ENCODE assay signal across 23 cellular contexts in the genomic region with DNA sequence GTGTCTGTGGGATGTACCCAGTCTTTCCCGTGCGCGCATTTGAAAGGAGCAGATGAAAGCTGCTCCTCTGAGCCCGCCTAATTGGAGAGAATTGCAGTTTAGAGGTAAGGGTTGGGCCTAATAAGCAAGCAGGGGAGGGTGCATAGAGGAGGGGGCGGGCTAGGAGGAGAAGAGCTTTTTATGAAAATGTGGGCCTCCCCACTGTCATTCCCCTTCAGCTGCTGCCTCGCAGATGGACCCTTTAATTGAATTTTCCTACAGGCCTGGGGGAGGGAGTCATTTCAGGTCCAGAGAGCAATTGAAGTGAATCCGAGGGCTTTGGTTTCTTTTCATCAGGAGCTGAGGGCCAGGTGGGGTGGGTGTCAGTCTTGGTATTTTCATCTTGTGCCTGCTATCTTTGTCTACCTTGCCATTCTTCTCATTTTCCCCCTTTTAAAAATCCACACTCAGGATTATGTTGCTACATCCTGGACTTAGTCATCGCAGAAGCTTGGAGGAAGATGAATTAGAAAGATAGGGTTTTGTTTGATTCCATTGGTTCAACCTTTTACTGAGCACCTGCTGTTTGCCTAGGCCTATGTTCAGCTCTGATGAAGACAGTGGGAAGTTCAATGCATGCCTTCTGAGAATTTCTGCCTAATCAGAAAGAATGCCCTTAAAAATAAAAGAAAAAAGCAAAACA.
DNase-seq lines count a peak whose midpoint lies in the region; ATAC-seq and TF ChIP-seq lines count a peak whose summit lies in the region.
"Had no signal": no experiment of that assay in that cellular context is flagged by ENCODE, and none has a peak within 500 bp of the region (broad histone marks: within the 10 kb centered on the region; RNA-seq: fewer than 3 reads in every experiment).

No MANE protein-coding gene starts in this region.

- H3K4me3 ChIP-seq in right cardiac atrium (ENCODE audit: low read length): no peak overlapping the region
- H3K4me3 ChIP-seq: adrenal gland, cardiac muscle cell, smooth muscle cell had no signal

- H3K9me3 ChIP-seq in right cardiac atrium (ENCODE audit: control insufficient read depth, low read length): no peaks in the 10 kb centered on the region

- POLR2A ChIA-PET in WTC11 (lab: Charles Lee): interaction anchor here (1.0 kb wide), 1 partner anchor 9 kb away, joined by 3 read pairs; no protein-coding TSS in a partner anchor

- CTCF ChIA-PET in WTC11 (lab: Charles Lee): interaction anchor here (0.6 kb wide), 1 partner anchor 18 kb away, joined by 3 read pairs; no protein-coding TSS in a partner anchor

- no peak for TF ChIP-seq CTCF in WTC11 (IDR thresholded peaks at IDR 0.05)

- intact Hi-C loops in right cardiac atrium (cut with DNase I): no loop called here
- intact Hi-C loops in Right ventricle myocardium superior (cut with DNase I): no loop called here

- H3K27me3 ChIP-seq in right cardiac atrium (ENCODE audit: control insufficient read depth, insufficient read depth): no peaks in the 10 kb centered on the region
- H3K27me3 ChIP-seq: adrenal gland, cardiac muscle cell had no signal

- H3K4me3 Mint-ChIP-seq in WTC11: no peak overlapping the region
- no peak overlapping the region for H3K4me3 Mint-ChIP-seq in stimulated activated effector memory CD8-positive, alpha-beta T cell treated with anti-CD3 and anti-CD28 coated beads, Interleukin-12 subunit alpha, Interleukin-12 subunit beta, amount 100 ng/mL, for 72 hours
- H3K4me3 Mint-ChIP-seq: naive thymus-derived CD8-positive, alpha-beta T cell had no signal

- no peaks in the 10 kb centered on the region for H3K36me3 Mint-ChIP-seq in WTC11
- no peaks in the 10 kb centered on the region for H3K36me3 Mint-ChIP-seq in stimulated activated effector memory CD8-positive, alpha-beta T cell treated with anti-CD3 and anti-CD28 coated beads, Interleukin-12 subunit alpha, Interleukin-12 subunit beta, amount 100 ng/mL, for 72 hours
- H3K36me3 Mint-ChIP-seq: naive thymus-derived CD8-positive, alpha-beta T cell had no signal

- WGBS in right cardiac atrium: 95% methylated on average over 8 of the region's 8 CpGs

- ATAC-seq in right cardiac atrium: no peak
- ATAC-seq in Right ventricle myocardium superior (ENCODE audit: poor library complexity): no peak
- peak; percentile 84 for ATAC-seq in WTC11
- ATAC-seq in stimulated activated effector memory CD8-positive, alpha-beta T cell treated with anti-CD3 and anti-CD28 coated beads, Interleukin-12 subunit alpha, Interleukin-12 subunit beta, amount 100 ng/mL, for 72 hours: no peak
- ATAC-seq in GM18868 (IDR thresholded peaks at IDR 0.05; ENCODE audit: unreplicated experiment): no peak
- ATAC-seq: naive thymus-derived CD8-positive, alpha-beta T cell had no signal

- peaks cover 40% of the 10 kb centered on the region for H3K4me1 Mint-ChIP-seq in WTC11
- H3K4me1 Mint-ChIP-seq in stimulated activated effector memory CD8-positive, alpha-beta T cell treated with anti-CD3 and anti-CD28 coated beads, Interleukin-12 subunit alpha, Interleukin-12 subunit beta, amount 100 ng/mL, for 72 hours: peaks cover 24% of the 10 kb centered on the region

- H3K9me3 Mint-ChIP-seq in WTC11: peaks cover 23% of the 10 kb centered on the region
- H3K9me3 Mint-ChIP-seq in stimulated activated effector memory CD8-positive, alpha-beta T cell treated with anti-CD3 and anti-CD28 coated beads, Interleukin-12 subunit alpha, Interleukin-12 subunit beta, amount 100 ng/mL, for 72 hours: no peaks in the 10 kb centered on the region
- H3K9me3 Mint-ChIP-seq: naive thymus-derived CD8-positive, alpha-beta T cell had no signal

- peaks cover 3% of the 10 kb centered on the region for H3K4me1 ChIP-seq in right cardiac atrium (ENCODE audit: control insufficient read depth, insufficient read depth, low read length)
- H3K4me1 ChIP-seq: adrenal gland had no signal

- H3K27me3 Mint-ChIP-seq in WTC11 (ENCODE audit: low read depth): no peaks in the 10 kb centered on the region
- H3K27me3 Mint-ChIP-seq: naive thymus-derived CD8-positive, alpha-beta T cell had no signal

- H3K27ac Mint-ChIP-seq in WTC11: no peak overlapping the region
- H3K27ac Mint-ChIP-seq in stimulated activated effector memory CD8-positive, alpha-beta T cell treated with anti-CD3 and anti-CD28 coated beads, Interleukin-12 subunit alpha, Interleukin-12 subunit beta, amount 100 ng/mL, for 72 hours: peak overlapping the region; percentile 37
- H3K27ac Mint-ChIP-seq: IgD-negative memory B cell had no signal

- DNase-seq in right cardiac atrium: no peak
- DNase-seq in Right ventricle myocardium superior: no peak
- no peak for DNase-seq in WTC11 (ENCODE audit: low spot score)
- peak; percentile 3 for DNase-seq in iris pigment epithelial cell (ENCODE audit: low read depth)
- no peak for DNase-seq in stimulated activated effector memory CD8-positive, alpha-beta T cell treated with anti-CD3 and anti-CD28 coated beads, Interleukin-12 subunit alpha, Interleukin-12 subunit beta, amount 100 ng/mL, for 72 hours (ENCODE audit: low spot score in 2 of 2)
- DNase-seq in germinal center (ENCODE audit: low spot score): no peak
- no peak for DNase-seq in stimulated activated CD4-positive, alpha-beta T cell treated with anti-CD3 and anti-CD28 coated beads, Interleukin-1b, Interleukin-23, amount 100 ng/mL, for 48 hours
- DNase-seq: activated CD4-positive, alpha-beta T cell treated with anti-CD3 and anti-CD28 coated beads, Interleukin-2, amount 50 U/mL, for 48 hours; adrenal gland; DMS 273 treated with DMSO at 0.1 percent for 48 hours; GDM1; GOT3; hypothalamus; mesendoderm; naive thymus-derived CD8-positive, alpha-beta T cell; NCI-H187; NCI-H446 treated with DMSO at 0.1 percent for 48 hours; SHP77; stimulated activated CD4-positive, alpha-beta T cell treated with anti-CD3 and anti-CD28 coated beads, Interleukin-4, amount 100 ng/mL, for 1 hour had no signal

- H3K27ac ChIP-seq in right cardiac atrium (ENCODE audit: low read length): peak overlapping the region; percentile 3
- H3K27ac ChIP-seq: adrenal gland, cardiac muscle cell had no signal

TF ChIP-seq in WTC11, 78 proteins besides CTCF, POLR2A, EP300 and RAD21 (continues in another document):
- TF ChIP-seq TEAD4 (CRISPR knock-in tag; IDR thresholded peaks at IDR 0.05): no peak
- TF ChIP-seq KAT7 (CRISPR knock-in tag; IDR thresholded peaks at IDR 0.05; ENCODE audit: borderline replicate concordance): no peak
- no peak for TF ChIP-seq FOXP1 (CRISPR knock-in tag; IDR thresholded peaks at IDR 0.05; ENCODE audit: borderline replicate concordance)
- 0 out of 2 replicates have a peak, but pooled peaks have one; percentile 15 for TF ChIP-seq SP1 (CRISPR knock-in tag; conservative IDR thresholded peaks at IDR 0.05)
- TF ChIP-seq, protein P1, sequence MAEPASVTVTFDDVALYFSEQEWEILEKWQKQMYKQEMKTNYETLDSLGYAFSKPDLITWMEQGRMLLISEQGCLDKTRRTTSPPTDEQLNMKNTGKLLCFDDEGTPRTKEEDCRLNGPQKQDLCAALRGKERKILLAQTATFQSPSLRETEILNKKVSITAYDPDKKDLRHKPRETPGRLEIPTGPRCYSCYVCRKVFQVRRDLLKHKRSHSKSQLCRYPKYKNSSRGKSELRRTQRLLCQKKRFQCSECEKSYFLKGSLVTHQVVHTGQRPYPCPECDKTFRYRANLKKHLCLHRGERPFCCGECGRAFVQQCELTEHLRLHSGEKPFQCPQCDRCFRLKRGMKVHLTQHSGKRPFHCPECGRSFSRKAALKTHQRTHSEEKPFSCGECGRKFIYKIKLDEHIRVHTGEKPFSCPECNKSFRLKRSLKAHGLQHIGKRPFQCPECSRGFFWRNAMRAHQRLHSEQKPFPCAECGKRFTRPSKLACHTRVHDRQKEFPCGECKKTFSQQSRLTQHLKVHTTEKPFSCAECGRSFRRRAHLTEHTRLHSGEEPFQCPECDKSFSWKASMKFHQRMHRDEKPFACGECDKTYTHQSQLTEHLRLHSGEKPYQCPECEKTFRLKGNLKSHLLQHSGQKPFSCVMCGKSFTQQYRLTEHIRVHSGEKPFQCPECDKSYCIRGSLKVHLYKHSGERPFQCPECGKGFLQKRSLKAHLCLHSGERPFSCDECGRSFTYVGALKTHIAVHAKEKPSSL (CRISPR knock-in tag; conservative IDR thresholded peaks at IDR 0.05): no peak
- TF ChIP-seq TP53 (CRISPR knock-in tag; IDR thresholded peaks at IDR 0.05): no peak
- no peak for TF ChIP-seq ZNF232 (CRISPR knock-in tag; IDR thresholded peaks at IDR 0.05)
- TF ChIP-seq, protein P2, sequence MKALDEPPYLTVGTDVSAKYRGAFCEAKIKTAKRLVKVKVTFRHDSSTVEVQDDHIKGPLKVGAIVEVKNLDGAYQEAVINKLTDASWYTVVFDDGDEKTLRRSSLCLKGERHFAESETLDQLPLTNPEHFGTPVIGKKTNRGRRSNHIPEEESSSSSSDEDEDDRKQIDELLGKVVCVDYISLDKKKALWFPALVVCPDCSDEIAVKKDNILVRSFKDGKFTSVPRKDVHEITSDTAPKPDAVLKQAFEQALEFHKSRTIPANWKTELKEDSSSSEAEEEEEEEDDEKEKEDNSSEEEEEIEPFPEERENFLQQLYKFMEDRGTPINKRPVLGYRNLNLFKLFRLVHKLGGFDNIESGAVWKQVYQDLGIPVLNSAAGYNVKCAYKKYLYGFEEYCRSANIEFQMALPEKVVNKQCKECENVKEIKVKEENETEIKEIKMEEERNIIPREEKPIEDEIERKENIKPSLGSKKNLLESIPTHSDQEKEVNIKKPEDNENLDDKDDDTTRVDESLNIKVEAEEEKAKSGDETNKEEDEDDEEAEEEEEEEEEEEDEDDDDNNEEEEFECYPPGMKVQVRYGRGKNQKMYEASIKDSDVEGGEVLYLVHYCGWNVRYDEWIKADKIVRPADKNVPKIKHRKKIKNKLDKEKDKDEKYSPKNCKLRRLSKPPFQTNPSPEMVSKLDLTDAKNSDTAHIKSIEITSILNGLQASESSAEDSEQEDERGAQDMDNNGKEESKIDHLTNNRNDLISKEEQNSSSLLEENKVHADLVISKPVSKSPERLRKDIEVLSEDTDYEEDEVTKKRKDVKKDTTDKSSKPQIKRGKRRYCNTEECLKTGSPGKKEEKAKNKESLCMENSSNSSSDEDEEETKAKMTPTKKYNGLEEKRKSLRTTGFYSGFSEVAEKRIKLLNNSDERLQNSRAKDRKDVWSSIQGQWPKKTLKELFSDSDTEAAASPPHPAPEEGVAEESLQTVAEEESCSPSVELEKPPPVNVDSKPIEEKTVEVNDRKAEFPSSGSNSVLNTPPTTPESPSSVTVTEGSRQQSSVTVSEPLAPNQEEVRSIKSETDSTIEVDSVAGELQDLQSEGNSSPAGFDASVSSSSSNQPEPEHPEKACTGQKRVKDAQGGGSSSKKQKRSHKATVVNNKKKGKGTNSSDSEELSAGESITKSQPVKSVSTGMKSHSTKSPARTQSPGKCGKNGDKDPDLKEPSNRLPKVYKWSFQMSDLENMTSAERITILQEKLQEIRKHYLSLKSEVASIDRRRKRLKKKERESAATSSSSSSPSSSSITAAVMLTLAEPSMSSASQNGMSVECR (CRISPR knock-in tag; IDR thresholded peaks at IDR 0.05; ENCODE audit: borderline replicate concordance): no peak
- TF ChIP-seq SMAD3 (CRISPR knock-in tag; IDR thresholded peaks at IDR 0.05; ENCODE audit: borderline replicate concordance): no peak
